ENCODE assay signal across 8 cellular contexts in the genomic region with DNA sequence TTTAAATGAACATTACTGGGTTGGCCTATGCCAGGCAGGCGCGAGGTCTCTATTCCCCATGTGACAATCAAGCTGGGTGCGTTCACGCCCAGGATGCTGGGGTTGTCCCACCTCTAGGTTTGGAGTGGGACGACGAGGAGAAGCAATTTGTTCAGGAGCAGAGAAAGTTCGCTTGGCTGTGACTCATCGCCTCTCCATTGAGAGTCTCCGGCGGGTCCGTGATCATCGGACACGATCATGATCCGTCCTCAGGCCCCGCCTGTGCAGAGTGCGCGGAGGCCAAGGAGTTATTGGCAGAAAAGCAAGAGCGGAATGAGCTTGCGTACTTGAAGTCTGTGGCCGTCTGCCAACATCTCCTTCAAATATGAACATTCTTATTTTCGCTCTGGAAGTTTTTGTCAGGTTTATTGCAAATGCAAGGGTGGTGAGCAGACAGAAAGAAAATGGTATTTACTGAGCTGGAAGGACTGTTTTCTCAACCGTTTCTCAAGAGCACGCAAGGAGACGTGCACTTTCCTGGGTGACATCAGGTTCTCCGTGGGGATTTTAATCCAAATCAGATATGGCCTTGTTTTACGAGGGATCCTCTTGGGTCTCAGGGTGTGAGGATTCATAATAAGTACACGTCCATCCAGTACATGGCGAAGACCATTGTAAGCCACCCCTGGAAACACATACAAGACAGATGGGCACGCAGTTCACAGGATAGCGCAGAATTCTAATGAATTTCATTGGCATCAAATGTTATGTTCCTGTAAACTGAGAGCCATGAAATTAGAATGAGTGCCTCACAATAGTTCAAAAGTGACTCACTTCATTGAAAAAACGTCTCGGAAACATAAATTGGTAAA.
DNase-seq lines count a peak whose midpoint lies in the region; ATAC-seq and TF ChIP-seq lines count a peak whose summit lies in the region.

No MANE protein-coding gene starts in this region.

- H3K4me3 ChIP-seq in SJSA1 = peak overlapping the region; percentile 26
- H3K4me3 ChIP-seq in gastrocnemius medialis = peak overlapping the region; percentile 11 to 47 (median 24)

- in situ Hi-C loops in gastrocnemius medialis (cut with MboI; ENCODE audit: low sequenced_read_pairs in 4 of 4) = no loop called here

- POLR2A ChIA-PET in activated CD8-positive, alpha-beta T cell treated with anti-CD3 and anti-CD28 coated beads, Interleukin-2, amount 10 ng/mL, durations not matched to agents 7 days and 5 days (lab: Charles Lee) = no interaction called here

- TF ChIP-seq POLR2A in gastrocnemius medialis (IDR thresholded peaks at IDR 0.05) = peak in 1 of 2 donors; percentile 41

- TF ChIP-seq CTCF in gastrocnemius medialis (IDR thresholded peaks at IDR 0.05 in 4 of 5, conservative IDR thresholded peaks at IDR 0.05 in 1 of 5) = no peak

- H3K27me3 Mint-ChIP-seq in activated CD8-positive, alpha-beta T cell treated with anti-CD3 and anti-CD28 coated beads, Interleukin-2, amount 10 ng/mL, durations not matched to agents 7 days and 5 days (ENCODE audit: low read depth) = peaks cover 19% of the 10 kb centered on the region

- no peaks in the 10 kb centered on the region for H3K36me3 Mint-ChIP-seq in activated CD8-positive, alpha-beta T cell treated with anti-CD3 and anti-CD28 coated beads, Interleukin-2, amount 10 ng/mL, durations not matched to agents 7 days and 5 days (ENCODE audit: low read depth)

- ATAC-seq in gastrocnemius medialis (peak; percentile 66 to 76), HG03457 (IDR thresholded peaks at IDR 0.05; ENCODE audit: unreplicated experiment) (no peak)
- ATAC-seq in activated CD8-positive, alpha-beta T cell treated with anti-CD3 and anti-CD28 coated beads, Interleukin-2, amount 10 ng/mL, durations not matched to agents 7 days and 5 days = no peak

- peaks cover 4% of the 10 kb centered on the region for H3K4me1 Mint-ChIP-seq in activated CD8-positive, alpha-beta T cell treated with anti-CD3 and anti-CD28 coated beads, Interleukin-2, amount 10 ng/mL, durations not matched to agents 7 days and 5 days (ENCODE audit: low read depth)

- peak; percentile 83 for DNase-seq in Daoy (ENCODE audit: low read depth)
- peak; percentile 88 to 95 for DNase-seq in SJSA1 (ENCODE audit: low read depth in 1 of 2, low spot score in 2 of 2)
- peak; percentile 54 for DNase-seq in glomerular endothelial cell (ENCODE audit: extremely low read depth, low read depth, low spot score)
- DNase-seq in gastrocnemius medialis = peak; percentile 74
- no peak for DNase-seq in activated CD8-positive, alpha-beta T cell treated with anti-CD3 and anti-CD28 coated beads, Interleukin-2, amount 10 ng/mL, durations not matched to agents 7 days and 5 days
- no peak for DNase-seq in stimulated activated CD4-positive, alpha-beta T cell treated with anti-CD3 and anti-CD28 coated beads, Interleukin-2, amount 100 ng/mL, for 48 hours
- no peak for DNase-seq in putamen (ENCODE audit: low spot score)

- intact Hi-C loops in gastrocnemius medialis (cut with DNase I; ENCODE audit: low total_unique reads) = no loop called here

- H3K27ac Mint-ChIP-seq in activated CD8-positive, alpha-beta T cell treated with anti-CD3 and anti-CD28 coated beads, Interleukin-2, amount 10 ng/mL, durations not matched to agents 7 days and 5 days = no peak overlapping the region

- H3K4me1 ChIP-seq in SJSA1 (replicated peaks) (peaks cover 62% of the 10 kb centered on the region), gastrocnemius medialis (peaks cover 44% of the 10 kb centered on the region in 2 donors)

- CTCF ChIA-PET in activated CD8-positive, alpha-beta T cell treated with anti-CD3 and anti-CD28 coated beads, Interleukin-2, amount 10 ng/mL, durations not matched to agents 7 days and 5 days (lab: Charles Lee) = no interaction called here

- no peaks in the 10 kb centered on the region for H3K9me3 Mint-ChIP-seq in activated CD8-positive, alpha-beta T cell treated with anti-CD3 and anti-CD28 coated beads, Interleukin-2, amount 10 ng/mL, durations not matched to agents 7 days and 5 days (ENCODE audit: insufficient read depth)

- no peak overlapping the region for H3K4me3 Mint-ChIP-seq in activated CD8-positive, alpha-beta T cell treated with anti-CD3 and anti-CD28 coated beads, Interleukin-2, amount 10 ng/mL, durations not matched to agents 7 days and 5 days

- H3K27me3 ChIP-seq in SJSA1 (replicated peaks) = no peaks in the 10 kb centered on the region
- no peaks in the 10 kb centered on the region for H3K27me3 ChIP-seq in gastrocnemius medialis

- H3K27ac ChIP-seq in SJSA1 (peak overlapping the region; percentile 73), gastrocnemius medialis (peak overlapping the region; percentile 76 to 85 (median 78))

- H3K36me3 ChIP-seq in SJSA1 (no peaks in the 10 kb centered on the region), gastrocnemius medialis (no peaks in the 10 kb centered on the region)

- H3K9me3 ChIP-seq in SJSA1 (replicated peaks) (no peaks in the 10 kb centered on the region), gastrocnemius medialis (no peaks in the 10 kb centered on the region)

Comparison
In these comparisons a context has a peak if more than half of its experiments do, and no peak if none do; other contexts are left out.
1. DNase-seq: peak in Daoy (single experiment), SJSA1 (2 of 2), glomerular endothelial cell (single experiment) and gastrocnemius medialis (2 of 2); none in activated CD8-positive, alpha-beta T cell treated with anti-CD3 and anti-CD28 coated beads, Interleukin-2, amount 10 ng/mL, durations not matched to agents 7 days and 5 days (single experiment), stimulated activated CD4-positive, alpha-beta T cell treated with anti-CD3 and anti-CD28 coated beads, Interleukin-2, amount 100 ng/mL, for 48 hours (0 of 2) and putamen (single experiment).
2. ATAC-seq: peak in gastrocnemius medialis (2 of 2); none in activated CD8-positive, alpha-beta T cell treated with anti-CD3 and anti-CD28 coated beads, Interleukin-2, amount 10 ng/mL, durations not matched to agents 7 days and 5 days (single experiment) and HG03457 (single experiment).